In the genomic region with DNA sequence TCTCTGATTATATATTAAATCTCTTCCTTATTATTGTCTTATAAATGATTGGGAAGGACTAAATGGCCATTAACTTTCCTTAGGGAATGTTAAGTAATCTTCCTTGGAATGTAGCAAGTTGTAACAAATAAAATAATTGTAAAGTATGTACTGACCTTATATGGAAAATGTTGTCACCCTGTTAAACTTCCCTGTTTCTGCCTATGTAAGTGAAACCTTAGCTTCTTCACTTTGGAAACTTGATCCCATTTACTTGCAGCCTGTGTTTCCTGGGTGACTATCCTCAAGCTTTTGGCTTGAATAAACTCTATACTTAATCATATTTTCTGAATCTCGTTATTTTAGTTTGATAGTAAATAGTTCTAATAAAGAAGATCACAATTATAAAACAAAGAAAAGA, we compare ENCODE assay signal across 22 cellular contexts.
"Had no signal": no experiment of that assay in that cellular context is flagged by ENCODE, and none has a peak within 500 bp of the region (broad histone marks: within the 10 kb centered on the region; RNA-seq: fewer than 3 reads in every experiment).

No MANE protein-coding gene starts in this region.

- H3K36me3 Mint-ChIP-seq: naive B cell; stimulated activated naive B cell treated with anti-CD40 and anti-IgM and Interleukin-4, amounts not matched to agents 10 μg/mL and 1 μg/mL and 100 μg/mL, for 72 hours had no signal

- H3K4me1 ChIP-seq: esophagus squamous epithelium, psoas muscle, spleen, testis, tibial nerve, upper lobe of right lung, vagina had no signal

- H3K27me3 ChIP-seq: esophagus squamous epithelium, spleen, testis, tibial nerve, upper lobe of right lung, vagina had no signal

- H3K9me3 ChIP-seq: esophagus squamous epithelium, psoas muscle, testis, tibial nerve, upper lobe of right lung, vagina had no signal

- H3K36me3 ChIP-seq: esophagus squamous epithelium, spleen, tibial nerve, upper lobe of right lung, vagina had no signal

- H3K27ac Mint-ChIP-seq: dendritic cell treated with granulocyte-macrophage colony-stimulating factor and Interleukin-4, amounts not matched to agents 40 ng/mL and 50 ng/mL, for 4 days; effector memory CD8-positive, alpha-beta T cell; naive B cell; nephron; stimulated activated naive B cell treated with anti-CD40 and anti-IgM and Interleukin-4, amounts not matched to agents 10 μg/mL and 1 μg/mL and 100 μg/mL, for 72 hours; stimulated activated naive CD8-positive, alpha-beta T cell treated with anti-CD3 and anti-CD28 coated beads, Interleukin-15, amount 100 ng/mL, for 72 hours had no signal

- H3K4me3 ChIP-seq: esophagus squamous epithelium, psoas muscle, spleen, testis, tibial nerve, upper lobe of right lung, vagina had no signal

- H3K9me3 Mint-ChIP-seq: dendritic cell treated with granulocyte-macrophage colony-stimulating factor and Interleukin-4, amounts not matched to agents 40 ng/mL and 50 ng/mL, for 4 days; nephron had no signal

- H3K4me1 Mint-ChIP-seq: naive B cell; nephron; stimulated activated naive B cell treated with anti-CD40 and anti-IgM and Interleukin-4, amounts not matched to agents 10 μg/mL and 1 μg/mL and 100 μg/mL, for 72 hours; stimulated activated naive CD8-positive, alpha-beta T cell treated with anti-CD3 and anti-CD28 coated beads, Interleukin-15, amount 100 ng/mL, for 72 hours had no signal

- H3K27ac ChIP-seq: esophagus squamous epithelium, psoas muscle, spleen, testis, tibial nerve, upper lobe of right lung, vagina had no signal

- ATAC-seq: effector memory CD8-positive, alpha-beta T cell; psoas muscle; sciatic nerve; stimulated activated naive B cell treated with anti-CD40 and anti-IgM and Interleukin-4, amounts not matched to agents 10 μg/mL and 1 μg/mL and 100 μg/mL, for 72 hours; stimulated activated naive CD8-positive, alpha-beta T cell treated with anti-CD3 and anti-CD28 coated beads, Interleukin-15, amount 100 ng/mL, for 72 hours; upper lobe of right lung had no signal

- H3K4me3 Mint-ChIP-seq: dendritic cell treated with granulocyte-macrophage colony-stimulating factor and Interleukin-4, amounts not matched to agents 40 ng/mL and 50 ng/mL, for 4 days; effector memory CD8-positive, alpha-beta T cell; naive B cell; nephron; stimulated activated naive B cell treated with anti-CD40 and anti-IgM and Interleukin-4, amounts not matched to agents 10 μg/mL and 1 μg/mL and 100 μg/mL, for 72 hours; stimulated activated naive CD8-positive, alpha-beta T cell treated with anti-CD3 and anti-CD28 coated beads, Interleukin-15, amount 100 ng/mL, for 72 hours had no signal

- H3K27me3 Mint-ChIP-seq: dendritic cell treated with granulocyte-macrophage colony-stimulating factor and Interleukin-4, amounts not matched to agents 40 ng/mL and 50 ng/mL, for 4 days; effector memory CD8-positive, alpha-beta T cell; naive B cell; stimulated activated naive B cell treated with anti-CD40 and anti-IgM and Interleukin-4, amounts not matched to agents 10 μg/mL and 1 μg/mL and 100 μg/mL, for 72 hours; stimulated activated naive CD8-positive, alpha-beta T cell treated with anti-CD3 and anti-CD28 coated beads, Interleukin-15, amount 100 ng/mL, for 72 hours had no signal

- DNase-seq: effector memory CD8-positive, alpha-beta T cell; esophagus squamous epithelium; foreskin fibroblast; kidney glomerular epithelial cell; mesendoderm; naive B cell; occipital lobe; psoas muscle; retina; spleen; stimulated activated CD4-positive, alpha-beta T cell treated with anti-CD3 and anti-CD28 coated beads, Interleukin-15, amount 100 ng/mL, for 24 hours; stimulated activated CD4-positive, alpha-beta T cell treated with anti-CD3 and anti-CD28 coated beads, Interleukin-1b, Interleukin-23, amount 100 ng/mL, for 48 hours; stimulated activated CD4-positive, alpha-beta T cell treated with anti-CD3 and anti-CD28 coated beads, Interleukin-4, amount 100 ng/mL, for 4 hours; stimulated activated naive B cell treated with anti-CD40 and anti-IgM and Interleukin-4, amounts not matched to agents 10 μg/mL and 1 μg/mL and 100 μg/mL, for 72 hours; stimulated activated naive CD8-positive, alpha-beta T cell treated with anti-CD3 and anti-CD28 coated beads, Interleukin-15, amount 100 ng/mL, for 72 hours; testis; upper lobe of right lung had no signal
